Comparison of ENCODE assay signal across 15 cellular contexts in genomic region chr1:61101461-61102440, GRCh38. TPM values are rescaled to one million over a fixed set of nuclear protein-coding genes. Genes with fewer than 3 reads are reported as not detected.
A peak's percentile ranks its signal among the peaks of the same experiment; 100 is the strongest.
DNase-seq lines count a peak whose midpoint lies in the region; ATAC-seq and TF ChIP-seq lines count a peak whose summit lies in the region.
"Had no signal": no experiment of that assay in that cellular context is flagged by ENCODE, and none has a peak within 500 bp of the region (broad histone marks: within the 10 kb centered on the region; RNA-seq: fewer than 3 reads in every experiment).

No MANE protein-coding gene starts in this region.

- H3K36me3 Mint-ChIP-seq in endodermal cell (ENCODE audit: low read depth) = no peaks in the 10 kb centered on the region

- H3K36me3 ChIP-seq in duodenal mucosa (ENCODE audit: control insufficient read depth in 1 of 2, insufficient read depth in 2 of 2, low read length in 2 of 2) (no peaks in the 10 kb centered on the region), lower lobe of right lung (no peaks in the 10 kb centered on the region), thoracic aorta (no peaks in the 10 kb centered on the region), endodermal cell (ENCODE audit: control insufficient read depth, insufficient read depth, low read length) (no peaks in the 10 kb centered on the region)
- H3K36me3 ChIP-seq: neural progenitor cell had no signal

- H3K4me1 ChIP-seq in duodenal mucosa (ENCODE audit: control insufficient read depth in 1 of 2, insufficient read depth in 2 of 2, low read length in 2 of 2) = peaks cover 0 to 12% of the 10 kb centered on the region in 2 donors
- peaks cover 23% of the 10 kb centered on the region for H3K4me1 ChIP-seq in lower lobe of right lung
- peaks cover 29 to 87% of the 10 kb centered on the region in 2 donors for H3K4me1 ChIP-seq in thoracic aorta (ENCODE audit: control insufficient read depth in 1 of 2, low read depth in 2 of 2)
- no peaks in the 10 kb centered on the region for H3K4me1 ChIP-seq in endodermal cell (ENCODE audit: control insufficient read depth, insufficient read depth, low read length)

- H3K27me3 ChIP-seq in duodenal mucosa (ENCODE audit: control insufficient read depth in 1 of 2, insufficient read depth in 2 of 2, low read length in 2 of 2) = no peaks in the 10 kb centered on the region
- H3K27me3 ChIP-seq in lower lobe of right lung (ENCODE audit: low read depth) = no peaks in the 10 kb centered on the region
- H3K27me3 ChIP-seq in thoracic aorta (replicated peaks; ENCODE audit: insufficient read depth) = no peaks in the 10 kb centered on the region
- H3K27me3 ChIP-seq in endodermal cell (ENCODE audit: control insufficient read depth, insufficient read depth, low read length, poor library complexity, severe bottlenecking) = no peaks in the 10 kb centered on the region
- H3K27me3 ChIP-seq: neural progenitor cell had no signal

- H3K9me3 ChIP-seq in duodenal mucosa (ENCODE audit: control insufficient read depth in 1 of 2, low read length in 2 of 2) (no peaks in the 10 kb centered on the region), lower lobe of right lung (no peaks in the 10 kb centered on the region), thoracic aorta (no peaks in the 10 kb centered on the region), endodermal cell (ENCODE audit: control insufficient read depth, low read length) (no peaks in the 10 kb centered on the region)

- DNase-seq in OCI-M1 (lab: John Stamatoyannopoulos, UW) (peak; percentile 17), lower lobe of right lung (no peak), thoracic aorta (ENCODE audit: low spot score) (no peak), epidermal melanocyte (ENCODE audit: insufficient read length, low spot score) (no peak), NCI-H1417 (lab: John Stamatoyannopoulos, UW) (no peak), endodermal cell (no peak)
- DNase-seq: activated T-cell treated with anti-CD3 and anti-CD28 coated beads, Interleukin-2, amount 50 U/mL, for 1 hour; amygdala; NCI-H1436 treated with DMSO at 0.1 percent for 48 hours; stimulated activated CD4-positive, alpha-beta T cell treated with anti-CD3 and anti-CD28 coated beads, Interleukin-2, amount 100 ng/mL, for 48 hours; stimulated activated naive CD4-positive, alpha-beta T cell had no signal

- H3K4me3 ChIP-seq in duodenal mucosa (ENCODE audit: low read depth in 1 of 2, low read length in 2 of 2) (peak overlapping the region; percentile 18 to 22), lower lobe of right lung (peak overlapping the region; percentile 28), thoracic aorta (peak overlapping the region; percentile 67), endodermal cell (ENCODE audit: low read length) (no peak overlapping the region)
- H3K4me3 ChIP-seq: neural progenitor cell had no signal

- WGBS in endodermal cell (ENCODE audit: insufficient coverage in 1 of 2, insufficient read length in 1 of 2), 2 experiments = 98 to 100% methylated on average over 2 to 8 of the region's 8 CpGs

- no peaks in the 10 kb centered on the region for H3K4me1 Mint-ChIP-seq in endodermal cell

- intact Hi-C loops in lower lobe of right lung (cut with DNase I) = no loop called here

- H3K27ac ChIP-seq in duodenal mucosa (ENCODE audit: low read depth, low read length) = no peak overlapping the region
- H3K27ac ChIP-seq in lower lobe of right lung = peak overlapping the region; percentile 48
- peak overlapping the region; percentile 34 to 75 for H3K27ac ChIP-seq in thoracic aorta
- no peak overlapping the region for H3K27ac ChIP-seq in endodermal cell (ENCODE audit: low read depth, low read length)
- H3K27ac ChIP-seq: neural progenitor cell had no signal

- TF ChIP-seq CTCF in lower lobe of right lung (IDR thresholded peaks at IDR 0.05) = no peak
- no peak for TF ChIP-seq CTCF in thoracic aorta (IDR thresholded peaks at IDR 0.05)
- no peak for TF ChIP-seq CTCF in endodermal cell (conservative IDR thresholded peaks at IDR 0.05)

- H3K9me3 Mint-ChIP-seq in endodermal cell = no peaks in the 10 kb centered on the region
- H3K9me3 Mint-ChIP-seq: neural progenitor cell had no signal

- no peak overlapping the region for H3K4me3 Mint-ChIP-seq in endodermal cell
- H3K4me3 Mint-ChIP-seq: neural progenitor cell, WTC11 had no signal

- no peaks in the 10 kb centered on the region for H3K27me3 Mint-ChIP-seq in endodermal cell (ENCODE audit: insufficient read depth)

- H3K27ac Mint-ChIP-seq in endodermal cell = no peak overlapping the region
- H3K27ac Mint-ChIP-seq: neural progenitor cell had no signal

- H3K9ac ChIP-seq in duodenal mucosa (ENCODE audit: low read depth in 1 of 2, low read length in 2 of 2) = no peak overlapping the region
- no peak overlapping the region for H3K9ac ChIP-seq in endodermal cell (ENCODE audit: extremely low read depth, low read length, poor library complexity, severe bottlenecking)
- H3K9ac ChIP-seq: neural progenitor cell had no signal

- no peak for ATAC-seq in lower lobe of right lung
- no peak for ATAC-seq in thoracic aorta (ENCODE audit: insufficient number of reproducible peaks, low FRiP score, low read depth)
- no peak for ATAC-seq in HG03571 (IDR thresholded peaks at IDR 0.05; ENCODE audit: unreplicated experiment)
- ATAC-seq: WTC11 had no signal

RNA-seq across cellular contexts. Expression of gene NFIA, which starts 19.4 kb away (rescaled TPM):
- total RNA-seq in lower lobe of right lung = 70.0 TPM
- total RNA-seq in thoracic aorta = 100 to 1,000 TPM in 1 of 2 donors, 10 to 100 TPM in 1; 99.8 to 118 TPM
- 1 to 10 TPM; 2.3 to 3.8 TPM for total RNA-seq in endodermal cell
- 3.7 TPM for polyA plus RNA-seq in endodermal cell (2013, experiment 1 of 2)
- 5.1 TPM for polyA plus RNA-seq in endodermal cell (2013, experiment 2 of 2)

Comparison
In these comparisons a context has a peak if more than half of its experiments do, and no peak if none do; other contexts are left out.
1. H3K27ac ChIP-seq: peak in lower lobe of right lung (single experiment) and thoracic aorta (2 of 2); none in duodenal mucosa (single experiment) and endodermal cell (single experiment).
2. RNA of gene NFIA, which starts 19.4 kb away (total RNA-seq): 99.8 to 118 TPM in thoracic aorta and 70.0 TPM in lower lobe of right lung (single experiment); 2.3 to 3.8 TPM in endodermal cell; every median in the first group is over 10 times any median in the second.